15 cellular contexts compared by ENCODE assay signal in genomic region chr3:6542795-6543194, GRCh38.
"Had no signal": no experiment of that assay in that cellular context is flagged by ENCODE, and none has a peak within 500 bp of the region (broad histone marks: within the 10 kb centered on the region; RNA-seq: fewer than 3 reads in every experiment).

No MANE protein-coding gene starts in this region.

- DNase-seq: activated CD4-positive, alpha-beta T cell treated with anti-CD3 and anti-CD28 coated beads, Interleukin-2, amount 50 U/mL, for 1 hour; activated CD8-positive, alpha-beta memory T cell treated with anti-CD3 and anti-CD28 coated beads for 24 hours; cerebellar nuclear complex; effector CD8-positive, alpha-beta T cell; esophagus squamous epithelium; kidney glomerular epithelial cell; right cardiac atrium; small intestine; stimulated activated CD4-positive, alpha-beta T cell treated with anti-CD3 and anti-CD28 coated beads, Interleukin-4, amount 100 ng/mL, for 24 hours; stimulated activated naive CD4-positive, alpha-beta T cell; tibial artery; uterus had no signal

- H3K27ac ChIP-seq: ascending aorta, breast epithelium, esophagus squamous epithelium, prostate gland, tibial artery, uterus had no signal

- H3K27me3 ChIP-seq: ascending aorta, breast epithelium, esophagus squamous epithelium, tibial artery, uterus had no signal

- H3K4me3 ChIP-seq: ascending aorta, breast epithelium, esophagus squamous epithelium, prostate gland, tibial artery, uterus had no signal

- H3K36me3 ChIP-seq: ascending aorta, breast epithelium, esophagus squamous epithelium, prostate gland, tibial artery, uterus had no signal

- H3K4me1 ChIP-seq: ascending aorta, breast epithelium, esophagus squamous epithelium, prostate gland, tibial artery, uterus had no signal
